8 cellular contexts compared by ENCODE assay signal in the genomic region with DNA sequence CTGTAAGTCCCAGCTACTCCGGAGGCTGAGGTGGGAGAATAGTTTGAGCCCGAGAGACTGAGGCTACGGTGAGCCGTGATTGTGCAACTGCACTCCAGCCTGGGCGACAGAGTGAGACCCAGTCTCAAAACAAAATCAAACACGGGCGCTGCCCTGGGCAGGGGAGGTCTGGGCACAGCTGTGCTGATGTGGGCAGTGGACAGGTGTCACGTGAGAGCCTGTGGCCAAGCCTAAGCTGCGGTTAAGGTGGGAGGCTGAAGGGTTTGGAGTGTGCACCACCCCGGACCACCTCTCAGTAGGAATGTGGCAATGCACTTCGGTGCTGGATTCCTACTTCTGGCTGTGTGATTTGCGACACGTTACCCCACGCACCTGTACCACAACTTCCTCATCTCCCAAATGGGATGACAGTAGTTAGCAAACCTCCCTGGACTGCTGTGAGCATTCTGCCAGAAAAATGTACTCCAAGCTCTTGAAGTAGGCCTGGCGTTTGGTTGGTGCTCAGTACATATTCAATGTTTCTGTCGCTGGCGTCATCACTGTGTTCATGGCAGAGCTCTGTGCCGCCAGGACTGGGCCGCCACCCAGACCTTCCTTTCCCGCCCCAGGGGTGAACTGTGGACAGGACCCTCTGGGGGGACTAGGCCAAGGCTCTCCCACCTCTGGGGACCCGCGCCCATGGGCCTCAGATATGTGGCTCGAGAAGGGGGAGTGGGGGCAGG. TPM values are rescaled to one million over a fixed set of nuclear protein-coding genes. Genes with fewer than 3 reads are reported as not detected.
DNase-seq lines count a peak whose midpoint lies in the region; ATAC-seq and TF ChIP-seq lines count a peak whose summit lies in the region.

No MANE protein-coding gene starts in this region.

- WGBS in aorta, 2 donors: 94 to 95% methylated on average over 23 of the region's 23 CpGs

- intact Hi-C loops in aorta (cut with DNase I): no loop called here

- no peaks in the 10 kb centered on the region for H3K27me3 ChIP-seq in aorta (ENCODE audit: control insufficient read depth in 1 of 2, insufficient read depth in 2 of 2, low read length in 1 of 2)

- DNase-seq in stimulated activated CD8-positive, alpha-beta memory T cell treated with anti-CD3 and anti-CD28 coated beads, Interleukin-4, amount 100 ng/mL, for 24 hours (ENCODE audit: low read depth): peak; percentile 2
- DNase-seq in stimulated activated CD8-positive, alpha-beta memory T cell treated with anti-CD3 and anti-CD28 coated beads, Interleukin-4, amount 100 ng/mL, for 48 hours: no peak
- DNase-seq in cardiac fibroblast (ENCODE audit: low read depth in 2 of 2) (no peak), mesothelial cell of epicardium (ENCODE audit: low spot score in 2 of 2, unreplicated experiment in 2 of 2) (no peak), aorta (no peak), SW480 (ENCODE audit: low spot score) (no peak), RKO (ENCODE audit: low spot score) (no peak), amniotic stem cell (lab: John Stamatoyannopoulos, UW) (no peak)

- TF ChIP-seq CTCF in cardiac fibroblast (IDR thresholded peaks at IDR 0.05; ENCODE audit: low read depth, low read length) (no peak), mesothelial cell of epicardium (IDR thresholded peaks at IDR 0.05; ENCODE audit: unreplicated experiment) (no peak)

- H3K27ac Mint-ChIP-seq in mesothelial cell of epicardium: peak overlapping the region; percentile 92

- H3K4me3 ChIP-seq in cardiac fibroblast (replicated peaks in 1 of 2; ENCODE audit: low read depth in 2 of 2, low read length in 2 of 2) (peak overlapping the region; percentile 70 to 79), aorta (ENCODE audit: low read length in 2 of 2) (peak overlapping the region in 1 of 2 donors; percentile 25)

- H3K4me1 Mint-ChIP-seq in mesothelial cell of epicardium: peaks cover 28% of the 10 kb centered on the region

- ATAC-seq in aorta (ENCODE audit: low FRiP score): peak; percentile 44

- peak overlapping the region; percentile 90 for H3K4me3 Mint-ChIP-seq in mesothelial cell of epicardium

- H3K9me3 ChIP-seq in aorta (ENCODE audit: control insufficient read depth, low read length): peaks cover 4% of the 10 kb centered on the region

- H3K4me1 ChIP-seq in aorta (ENCODE audit: control insufficient read depth in 1 of 2, insufficient read depth in 2 of 2, low read length in 2 of 2): peaks cover 0 to 2% of the 10 kb centered on the region in 2 donors

- H3K27me3 Mint-ChIP-seq in mesothelial cell of epicardium (ENCODE audit: low read depth): no peaks in the 10 kb centered on the region

- H3K36me3 Mint-ChIP-seq in mesothelial cell of epicardium: peaks cover 3% of the 10 kb centered on the region

- no peaks in the 10 kb centered on the region for H3K36me3 ChIP-seq in aorta (ENCODE audit: control insufficient read depth in 1 of 2, insufficient read depth in 2 of 2, low read length in 1 of 2)

- H3K9me3 Mint-ChIP-seq in mesothelial cell of epicardium: peaks cover 6% of the 10 kb centered on the region

- H3K27ac ChIP-seq in aorta (ENCODE audit: low read depth in 1 of 2, low read length in 2 of 2): no peak overlapping the region

RNA-seq across cellular contexts. Expression of a gene that starts 0.8 kb away (rescaled TPM):
- total RNA-seq in mesothelial cell of epicardium: 36.8 to 38.3 TPM (median 38.1 TPM) in 3 replicates
- total RNA-seq in aorta: 10 to 100 TPM in 1 of 2 donors, 1 to 10 TPM in 1; 3.8 to 10.3 TPM
- 1 to 10 TPM; 2.9 to 4.6 TPM for polyA plus RNA-seq in aorta

RNA-seq across cellular contexts. Expression of a gene that starts 44.5 kb away (rescaled TPM):
- total RNA-seq in mesothelial cell of epicardium: 45.7 to 47.2 TPM (median 46.8 TPM) in 3 replicates
- total RNA-seq in aorta: 10 to 100 TPM; 34.3 to 35.4 TPM
- polyA plus RNA-seq in aorta: 10 to 100 TPM in 1 of 2 donors, 1 to 10 TPM in 1; 8.5 to 21.4 TPM
